ENCODE assay signal across 8 cellular contexts in the genomic region with DNA sequence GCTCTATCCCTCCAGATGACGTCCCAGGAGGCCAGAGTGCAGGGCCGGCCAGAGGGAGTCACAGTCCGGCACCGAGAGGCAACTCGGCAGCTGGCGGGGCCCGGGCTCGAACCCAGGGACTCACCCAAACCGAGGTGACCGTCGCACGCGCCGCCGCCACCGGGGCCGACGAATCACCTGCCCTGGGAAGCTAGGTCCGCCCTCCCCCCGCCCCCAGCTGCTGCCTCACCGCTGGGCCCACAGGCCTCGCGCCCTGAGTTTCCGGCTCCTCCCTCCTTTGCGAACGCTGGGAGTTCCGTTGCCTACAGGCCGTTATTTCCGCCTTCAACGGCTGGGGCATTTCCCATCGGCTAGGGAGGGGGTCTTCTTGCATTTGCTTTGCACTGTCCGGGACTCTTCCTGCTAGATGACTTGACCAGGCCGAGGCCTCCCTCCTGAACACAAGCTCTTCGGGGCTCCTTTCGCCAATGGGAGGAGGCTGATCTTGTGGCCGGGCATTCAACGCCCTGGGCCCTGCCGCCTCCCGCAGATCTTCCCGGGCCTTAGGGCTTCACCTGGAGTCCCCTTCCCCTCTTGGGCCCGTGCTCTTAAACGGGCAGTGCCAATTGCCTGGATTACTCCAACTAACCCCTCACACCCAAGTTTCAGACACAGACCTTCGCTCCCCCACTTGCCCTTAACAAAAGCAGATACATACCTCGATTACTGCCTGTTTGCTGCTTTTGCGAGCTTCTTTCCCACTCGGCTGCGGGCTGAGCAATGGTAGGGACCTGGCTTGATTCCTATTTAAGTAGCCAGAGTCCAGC. TPM values are rescaled to one million over a fixed set of nuclear protein-coding genes. Genes with fewer than 3 reads are reported as not detected.
DNase-seq lines count a peak whose midpoint lies in the region; ATAC-seq and TF ChIP-seq lines count a peak whose summit lies in the region.

A gene (minus strand): TSS at position 184 of the 806 bp plus-strand sequence. CDS start 4,674 bp downstream, outside the sequence.

- peak; percentile 90 for DNase-seq in GF-D8 (lab: John Stamatoyannopoulos, UW)
- DNase-seq in HFF-Myc (ENCODE audit: extremely low read depth, low read depth), result peak; percentile 68
- peak; percentile 79 for DNase-seq in NCI-H1048 (lab: John Stamatoyannopoulos, UW)
- peak; percentile 93 for DNase-seq in SKM-1 treated with dmso at 0.1 percent for 144 hours (lab: John Stamatoyannopoulos, UW; ENCODE audit: unreplicated experiment)
- DNase-seq in activated naive CD4-positive, alpha-beta T cell treated with anti-CD3 and anti-CD28 coated beads, Interleukin-2, amount 50 U/mL, for 72 hours (ENCODE audit: low spot score in 2 of 2), result peak; percentile 87 to 92
- no peak for DNase-seq in glomerular endothelial cell (ENCODE audit: extremely low read depth, low read depth, low spot score)
- peak; percentile 70 for DNase-seq in omental fat pad (ENCODE audit: low spot score)

- peak; percentile 80 to 89 for ATAC-seq in activated naive CD4-positive, alpha-beta T cell treated with anti-CD3 and anti-CD28 coated beads, Interleukin-2, amount 50 U/mL, for 72 hours
- ATAC-seq in omental fat pad (ENCODE audit: low FRiP score), result peak; percentile 89

- peak within 1 kb of the TSS; percentile 64 for H3K4me3 ChIP-seq in HFF-Myc (replicated peaks; ENCODE audit: low read depth, low read length)

- H3K27ac Mint-ChIP-seq in activated naive CD4-positive, alpha-beta T cell treated with anti-CD3 and anti-CD28 coated beads, Interleukin-2, amount 50 U/mL, for 72 hours, result peak within 1 kb of the TSS; percentile 86 to 95

- TF ChIP-seq CTCF in HFF-Myc (IDR thresholded peaks at IDR 0.05; ENCODE audit: low read depth, low read length, missing control alignments) (no peak), omental fat pad (IDR thresholded peaks at IDR 0.05) (no peak)

- no peaks in the 10 kb centered on the region for H3K9me3 Mint-ChIP-seq in activated naive CD4-positive, alpha-beta T cell treated with anti-CD3 and anti-CD28 coated beads, Interleukin-2, amount 50 U/mL, for 72 hours

- peak within 1 kb of the TSS; percentile 95 for H3K27ac ChIP-seq in temporal lobe (ENCODE audit: low read depth, low read length)

- peaks cover 6 to 8% of the 10 kb centered on the region in 2 donors for H3K36me3 Mint-ChIP-seq in activated naive CD4-positive, alpha-beta T cell treated with anti-CD3 and anti-CD28 coated beads, Interleukin-2, amount 50 U/mL, for 72 hours

RNA-seq across cellular contexts. Expression of the gene that starts here (rescaled TPM):
- total RNA-seq in activated naive CD4-positive, alpha-beta T cell treated with anti-CD3 and anti-CD28 coated beads, Interleukin-2, amount 50 U/mL, for 72 hours, result 10 to 100 TPM; 36.1 to 37.3 TPM
- 15.9 and 22.7 TPM in 2 replicates for total RNA-seq in glomerular endothelial cell
- 10 to 100 TPM; 17.6 to 23.2 (median 18.7) TPM for total RNA-seq in omental fat pad
- 19.7 TPM for total RNA-seq in temporal lobe
